ENCODE assay signal across 6 cellular contexts in genomic region chr22:37906364-37907008, GRCh38. TPM values are rescaled to one million over a fixed set of nuclear protein-coding genes. Genes with fewer than 3 reads are reported as not detected.
DNase-seq lines count a peak whose midpoint lies in the region; ATAC-seq and TF ChIP-seq lines count a peak whose summit lies in the region.

No MANE protein-coding gene starts in this region.

- no peaks in the 10 kb centered on the region; the same call in 1 of the 2 replicates for H3K79me2 ChIP-seq in DND-41 (ENCODE audit: insufficient read depth, low read length)

- peak overlapping the region; percentile 88 for H3K9ac ChIP-seq in DND-41 (ENCODE audit: low read depth, low read length)

- no peaks in the 10 kb centered on the region for H3K9me3 ChIP-seq in DND-41 (ENCODE audit: insufficient read depth, low read length, severe bottlenecking)

- peak; percentile 29 for ATAC-seq in DND-41 (ENCODE audit: insufficient read depth, low read depth)
- ATAC-seq in HG02884 (IDR thresholded peaks at IDR 0.05; ENCODE audit: unreplicated experiment), result peak; percentile 23

- H3K4me3 ChIP-seq in DND-41 (ENCODE audit: low read depth in 1 of 2, low read length in 2 of 2), result peak overlapping the region; percentile 26 to 71; a peak in 3 of 4 replicates
- H3K4me3 ChIP-seq in kidney epithelial cell (ENCODE audit: low read depth, low read length), result peak overlapping the region; percentile 76

- H3K4me2 ChIP-seq in DND-41 (ENCODE audit: insufficient read depth, low read length), result peak overlapping the region; percentile 79

- H3K27me3 ChIP-seq in DND-41 (ENCODE audit: insufficient read depth, low read length, poor library complexity), result no peaks in the 10 kb centered on the region
- no peaks in the 10 kb centered on the region for H3K27me3 ChIP-seq in kidney epithelial cell (ENCODE audit: control insufficient read depth, insufficient read depth, low read length)

- peak overlapping the region; percentile 69 for H3K27ac ChIP-seq in DND-41 (ENCODE audit: low read length)

- no peaks in the 10 kb centered on the region; the same call in 1 of the 2 replicates for H3K36me3 ChIP-seq in DND-41 (ENCODE audit: insufficient read depth, low read length)
- no peaks in the 10 kb centered on the region for H3K36me3 ChIP-seq in kidney epithelial cell (ENCODE audit: control insufficient read depth, insufficient read depth, low read length)

- peaks cover 23% of the 10 kb centered on the region for H3K4me1 ChIP-seq in DND-41 (ENCODE audit: insufficient read depth, low read length)

- no peaks in the 10 kb centered on the region; the same call in 1 of the 2 replicates for H4K20me1 ChIP-seq in DND-41 (ENCODE audit: insufficient read depth, low read length)

- peak overlapping the region; percentile 90 for H2AFZ ChIP-seq in DND-41 (ENCODE audit: low read depth, low read length)

- DNase-seq in DND-41 (peak; percentile 29), kidney epithelial cell (ENCODE audit: low read depth) (no peak), GF-D8 (lab: John Stamatoyannopoulos, UW) (no peak), DMS79 (lab: John Stamatoyannopoulos, UW) (no peak)
- peak; percentile 50 to 63 for DNase-seq in activated T-cell treated with anti-CD3 and anti-CD28 coated beads, Interleukin-2, amount 50 U/mL, for 48 hours

- TF ChIP-seq CTCF in DND-41 (IDR thresholded peaks at IDR 0.05; ENCODE audit: borderline replicate concordance, extremely low read depth, low read length, poor library complexity, severe bottlenecking), result no peak
- TF ChIP-seq CTCF in kidney epithelial cell (IDR thresholded peaks at IDR 0.05; ENCODE audit: insufficient read depth, low read length, poor library complexity, severe bottlenecking), result no peak

RNA-seq across cellular contexts. Expression of gene MICALL1, which starts 0.4 kb away (rescaled TPM):
- total RNA-seq in kidney epithelial cell, result 115 and 140 TPM in 2 replicates

RNA-seq across cellular contexts. Expression of gene C22orf23, which starts 46.9 kb away (rescaled TPM):
- 0.75 TPM in 1 of 2 replicates, not detected in the other for total RNA-seq in kidney epithelial cell

RNA-seq across cellular contexts. Expression of gene POLR2F, which starts 47.0 kb away (rescaled TPM):
- 77.9 and 79.8 TPM in 2 replicates for total RNA-seq in kidney epithelial cell

RNA-seq across cellular contexts. Expression of gene EIF3L, which starts 57.3 kb away (rescaled TPM):
- 439 and 469 TPM in 2 replicates for total RNA-seq in kidney epithelial cell

Comparison
In these comparisons a context has a peak if more than half of its experiments do, and no peak if none do; other contexts are left out.
1. DNase-seq: peak in DND-41 (single experiment) and activated T-cell treated with anti-CD3 and anti-CD28 coated beads, Interleukin-2, amount 50 U/mL, for 48 hours (2 of 2); none in kidney epithelial cell (single experiment), GF-D8 (single experiment) and DMS79 (single experiment).